In the genomic region with DNA sequence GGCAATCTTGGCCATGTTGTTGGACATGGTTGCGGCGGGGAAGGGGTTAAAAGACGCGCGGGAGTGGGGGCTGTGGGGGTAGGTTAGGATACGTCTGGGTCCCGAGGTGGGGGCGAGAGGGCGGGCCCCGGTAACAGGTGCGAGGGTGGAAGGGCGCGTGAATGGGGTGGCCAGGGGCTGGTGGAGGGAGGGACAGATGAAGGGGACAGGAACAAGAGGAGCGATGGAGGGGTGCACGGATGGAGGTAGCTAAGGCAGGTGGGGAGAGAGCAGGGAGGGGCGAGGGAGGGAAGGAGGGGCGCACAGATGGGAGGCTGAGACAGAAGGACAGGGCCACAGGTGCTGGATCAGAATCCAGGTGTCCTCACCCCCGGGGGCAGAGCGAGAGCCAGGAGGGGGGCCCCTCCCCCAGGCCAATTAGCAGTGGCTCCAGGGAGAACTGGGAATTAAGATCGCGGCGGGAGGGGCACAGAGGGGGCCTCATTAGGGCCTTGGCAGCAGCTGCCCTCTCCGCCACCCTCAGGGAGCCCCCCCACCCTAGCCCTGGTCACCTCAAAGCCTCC, we compare ENCODE assay signal across 9 cellular contexts. TPM values are rescaled to one million over a fixed set of nuclear protein-coding genes. Genes with fewer than 3 reads are reported as not detected.
A peak's percentile ranks its signal among the peaks of the same experiment; 100 is the strongest.
DNase-seq lines count a peak whose midpoint lies in the region; ATAC-seq and TF ChIP-seq lines count a peak whose summit lies in the region.
"Had no signal": no experiment of that assay in that cellular context is flagged by ENCODE, and none has a peak within 500 bp of the region (broad histone marks: within the 10 kb centered on the region; RNA-seq: fewer than 3 reads in every experiment).

No MANE protein-coding gene starts in this region.

- ATAC-seq in GM21723 (IDR thresholded peaks at IDR 0.05; ENCODE audit: unreplicated experiment), result no peak

- H2BK15ac ChIP-seq in neuronal stem cell (ENCODE audit: low read length), result peak overlapping the region; percentile 90

- intact Hi-C loops in breast epithelium (cut with DNase I; ENCODE audit: low total_unique reads), result no loop called here

- no peak overlapping the region for H3K14ac ChIP-seq in neuronal stem cell (ENCODE audit: low read length)

- H3K9me3 ChIP-seq in breast epithelium (no peaks in the 10 kb centered on the region), neuronal stem cell (replicated peaks in 1 of 2; ENCODE audit: control insufficient read depth in 2 of 2, insufficient read depth in 1 of 2, low read depth in 1 of 2, low read length in 2 of 2) (no peaks in the 10 kb centered on the region)

- H3K4me3 ChIP-seq in GM12865 (ENCODE audit: low read depth, low read length) (peak overlapping the region; percentile 37), breast epithelium (peak overlapping the region in 2 of 3 donors; percentile 47 to 53), neuronal stem cell (ENCODE audit: low read length in 2 of 2) (peak overlapping the region; percentile 28 to 76)

- H4K8ac ChIP-seq in neuronal stem cell (ENCODE audit: low read depth, low read length), result no peak overlapping the region

- H2BK5ac ChIP-seq in neuronal stem cell (ENCODE audit: low read length), result no peak overlapping the region

- H2BK120ac ChIP-seq in neuronal stem cell (ENCODE audit: low read depth, low read length), result no peak overlapping the region

- H2AK5ac ChIP-seq in neuronal stem cell (ENCODE audit: low read depth, low read length), result peak overlapping the region; percentile 64

- no CpG with 5 or more reads among the region's 23 CpGs for WGBS in neuronal stem cell (ENCODE audit: extremely low coverage in 2 of 2, insufficient read length in 2 of 2, insufficient replicate concordance in 1 of 2), 2 donors

- H4K91ac ChIP-seq in neuronal stem cell (ENCODE audit: low read depth, low read length, poor library complexity), result no peak overlapping the region

- TF ChIP-seq POLR2A in breast epithelium (IDR thresholded peaks at IDR 0.05), result no peak

- H3K4ac ChIP-seq in neuronal stem cell (ENCODE audit: low read length), result no peak overlapping the region

- H3K4me1 ChIP-seq in breast epithelium (peaks cover 4 to 9% of the 10 kb centered on the region in 2 donors), neuronal stem cell (ENCODE audit: control insufficient read depth in 2 of 2, insufficient read depth in 1 of 2, low read depth in 1 of 2, low read length in 2 of 2) (peaks cover 19 to 37% of the 10 kb centered on the region in 2 donors)

- peak overlapping the region; percentile 42 for H2BK12ac ChIP-seq in neuronal stem cell (ENCODE audit: low read length)

- H3K23ac ChIP-seq in neuronal stem cell (ENCODE audit: low read depth, low read length, poor library complexity), result peak overlapping the region; percentile 52

- H3K79me1 ChIP-seq in neuronal stem cell (ENCODE audit: low read depth, low read length), result no peaks in the 10 kb centered on the region

- DNase-seq in GM12865 (ENCODE audit: low read depth) (no peak), NCI-H146 treated with DMSO at 0.1 percent for 48 hours (lab: John Stamatoyannopoulos, UW; ENCODE audit: unreplicated experiment) (peak; percentile 78), breast epithelium (ENCODE audit: low spot score in 2 of 2) (no peak), neuronal stem cell (ENCODE audit: low spot score) (no peak), 8988T (no peak), activated gamma-delta T cell treated with Interleukin-2 at 50 U/mL for 16 hours (no peak)
- DNase-seq in stimulated activated CD8-positive, alpha-beta memory T cell treated with anti-CD3 and anti-CD28 coated beads, Interleukin-4, amount 100 ng/mL, for 48 hours, result no peak

- peak overlapping the region; percentile 60 for H2AFZ ChIP-seq in neuronal stem cell (ENCODE audit: low read length)

- TF ChIP-seq CTCF in GM12865 (IDR thresholded peaks at IDR 0.05; ENCODE audit: insufficient read depth, low read depth, low read length, missing control alignments), result no peak
- no peak for TF ChIP-seq CTCF in breast epithelium (IDR thresholded peaks at IDR 0.05)

- H3K9ac ChIP-seq in neuronal stem cell (ENCODE audit: low read depth, low read length, poor library complexity), result peak overlapping the region; percentile 74

- peak overlapping the region; percentile 98 for H3K4me2 ChIP-seq in neuronal stem cell (ENCODE audit: insufficient read depth, low read length, poor library complexity, severe bottlenecking)

- peak overlapping the region in 1 of 2 donors; percentile 16 for H3K27ac ChIP-seq in breast epithelium
- no peak overlapping the region for H3K27ac ChIP-seq in neuronal stem cell (replicated peaks; ENCODE audit: low read length)

- H3K36me3 ChIP-seq in breast epithelium (no peaks in the 10 kb centered on the region), neuronal stem cell (replicated peaks in 1 of 2; ENCODE audit: control insufficient read depth in 2 of 2, insufficient read depth in 2 of 2, low read length in 2 of 2) (no peaks in the 10 kb centered on the region)

- H3K27me3 ChIP-seq in breast epithelium, result no peaks in the 10 kb centered on the region
- peaks cover 0 to 43% (median 35%) of the 10 kb centered on the region in 3 experiments for H3K27me3 ChIP-seq in neuronal stem cell (ENCODE audit: control insufficient read depth in 3 of 3, insufficient read depth in 3 of 3, low read depth in 1 of 3, low read length in 3 of 3)

- H3K18ac ChIP-seq in neuronal stem cell (ENCODE audit: low read length), result peak overlapping the region; percentile 83

RNA-seq across cellular contexts. Expression of a gene that starts 1.3 kb away (rescaled TPM):
- not detected for total RNA-seq in breast epithelium
- 6.3 TPM for polyA plus RNA-seq in neuronal stem cell (2013, experiment 1 of 2)
- polyA plus RNA-seq in neuronal stem cell (2013, experiment 2 of 2), result 10.6 TPM
- total RNA-seq: mucosa of gallbladder had no signal

RNA-seq across cellular contexts. Expression of a gene that starts 9.8 kb away (rescaled TPM):
- total RNA-seq in breast epithelium, result 1 to 10 TPM in 2 of 3 donors, under 1 TPM in 1; 0.29 to 6.9 (median 1.3) TPM
- 0.04 TPM for polyA plus RNA-seq in neuronal stem cell (2013, experiment 1 of 2)
- 0.07 TPM for polyA plus RNA-seq in neuronal stem cell (2013, experiment 2 of 2)

RNA-seq across cellular contexts. Expression of a gene that starts 26.2 kb away (rescaled TPM):
- 1 to 10 TPM in 2 of 3 donors, under 1 TPM in 1; 0.48 to 3.9 (median 1.9) TPM for total RNA-seq in breast epithelium
- polyA plus RNA-seq in neuronal stem cell (2013, experiment 1 of 2), result 6.5 TPM
- 6.5 TPM for polyA plus RNA-seq in neuronal stem cell (2013, experiment 2 of 2)

RNA-seq across cellular contexts. Expression of a gene that starts 33.6 kb away (rescaled TPM):
- total RNA-seq in breast epithelium, result 100 to 1,000 TPM in 1 of 3 donors, 10 to 100 TPM in 2; 85.9 to 129 (median 86.6) TPM
- polyA plus RNA-seq in neuronal stem cell (2013, experiment 1 of 2), result 426 TPM
- polyA plus RNA-seq in neuronal stem cell (2013, experiment 2 of 2), result 419 TPM
